In genomic region chr1:43073490-43074230, GRCh38 we compare ENCODE assay signal across 8 cellular contexts.
DNase-seq lines count a peak whose midpoint lies in the region; ATAC-seq and TF ChIP-seq lines count a peak whose summit lies in the region.

No MANE protein-coding gene starts in this region.

- no peak overlapping the region for H3K27ac Mint-ChIP-seq in T-helper 17 cell

- peak; percentile 88 for ATAC-seq in T-helper 17 cell
- peak; percentile 92 for ATAC-seq in left ventricle myocardium superior
- no peak for ATAC-seq in GM18873 (IDR thresholded peaks at IDR 0.05; ENCODE audit: low FRiP score, unreplicated experiment)
- ATAC-seq in GM21367 (IDR thresholded peaks at IDR 0.05; ENCODE audit: unreplicated experiment) = no peak

- no peak overlapping the region for H3K4me3 Mint-ChIP-seq in T-helper 17 cell

- H3K9me3 ChIP-seq in T-helper 17 cell (ENCODE audit: control insufficient read depth, low read length, poor library complexity, severe bottlenecking) = no peaks in the 10 kb centered on the region

- H3K27me3 Mint-ChIP-seq in T-helper 17 cell = no peaks in the 10 kb centered on the region

- TF ChIP-seq CTCF in GM12874 (IDR thresholded peaks at IDR 0.05; ENCODE audit: insufficient read depth, low read depth, low read length) = peak; percentile 67

- intact Hi-C loops in left ventricle myocardium superior (cut with micrococcal nuclease) = loop anchor here (5.0 kb wide), 1 partner anchor 161 kb away; no protein-coding TSS in a partner anchor

- peak; percentile 33 for DNase-seq in NCI-H146 treated with DMSO at 0.1 percent for 48 hours (lab: John Stamatoyannopoulos, UW; ENCODE audit: unreplicated experiment)
- peak; percentile 38 to 57 (median 49) for DNase-seq in T-helper 17 cell
- peak; percentile 60 for DNase-seq in amniotic epithelial cell (ENCODE audit: low read depth)
- DNase-seq in left ventricle myocardium superior = peak; percentile 68
- DNase-seq in retina = peak; percentile 70

- H3K4me1 Mint-ChIP-seq in T-helper 17 cell = peaks cover 6% of the 10 kb centered on the region

- H3K36me3 Mint-ChIP-seq in T-helper 17 cell (ENCODE audit: low read depth) = no peaks in the 10 kb centered on the region

Comparison
In these comparisons a context has a peak if more than half of its experiments do, and no peak if none do; other contexts are left out.
1. ATAC-seq: peak in T-helper 17 cell (single experiment) and left ventricle myocardium superior (single experiment); none in GM18873 (single experiment) and GM21367 (single experiment).
2. Peak in every context shown above with its lines, with median percentiles within 50 percentile points of each other: DNase-seq.